In the genomic region with DNA sequence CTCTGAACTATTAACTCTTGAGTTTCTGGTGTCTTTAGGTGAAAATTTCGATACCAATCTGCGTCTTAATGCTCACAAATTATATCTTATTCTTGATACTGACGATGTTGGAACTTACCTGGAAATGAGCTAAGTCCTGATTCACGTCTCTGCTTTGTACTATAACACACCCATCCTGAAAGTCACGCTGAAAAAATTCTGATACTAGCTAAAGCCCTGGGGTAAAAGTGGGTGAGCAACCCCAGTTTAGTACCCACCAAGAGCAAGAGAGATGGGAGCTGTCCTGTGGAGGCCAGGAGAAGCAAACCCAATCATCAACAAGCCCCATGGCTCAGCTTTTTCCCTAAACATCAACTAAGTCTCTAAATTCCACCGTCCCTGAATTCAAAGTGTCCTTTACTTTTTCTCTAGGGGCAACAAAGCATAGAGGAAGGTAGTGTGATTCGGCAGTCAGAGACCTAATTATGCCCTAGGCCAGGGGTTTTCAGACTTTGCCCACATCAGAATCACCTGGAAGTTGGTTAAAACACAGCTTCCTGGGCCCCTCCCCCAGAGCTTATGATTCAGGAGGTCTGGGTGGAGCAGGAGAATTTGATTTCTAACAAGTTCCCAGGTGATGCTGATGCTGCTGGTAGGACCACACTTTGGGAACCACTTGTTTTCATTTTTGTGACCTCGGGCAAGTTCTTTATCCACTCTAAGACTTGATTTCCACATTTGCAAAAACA, we compare ENCODE assay signal across 16 cellular contexts.
DNase-seq lines count a peak whose midpoint lies in the region; ATAC-seq and TF ChIP-seq lines count a peak whose summit lies in the region.
"Had no signal": no experiment of that assay in that cellular context is flagged by ENCODE, and none has a peak within 500 bp of the region (broad histone marks: within the 10 kb centered on the region; RNA-seq: fewer than 3 reads in every experiment).

No MANE protein-coding gene starts in this region.

- H4K20me1 ChIP-seq in OCI-LY7 (ENCODE audit: insufficient read depth, low read length) (no peaks in the 10 kb centered on the region), osteoblast (ENCODE audit: insufficient read depth, low read length) (peaks cover 2% of the 10 kb centered on the region)

- H3K4me3 ChIP-seq in OCI-LY7 (ENCODE audit: low read depth, low read length, poor library complexity, severe bottlenecking) (no peak overlapping the region), osteoblast (ENCODE audit: insufficient read depth, low read length) (no peak overlapping the region)
- H3K4me3 ChIP-seq: SJCRH30 had no signal

- H3K27ac ChIP-seq in OCI-LY7 (ENCODE audit: low read depth, low read length, poor library complexity, severe bottlenecking) (peak overlapping the region; percentile 0), epithelial cell of prostate (peak overlapping the region; percentile 94), osteoblast (ENCODE audit: low read depth, low read length) (no peak overlapping the region)
- H3K27ac ChIP-seq: KMS-11, SJCRH30 had no signal

- TF ChIP-seq CTCF in OCI-LY7 (conservative IDR thresholded peaks at IDR 0.05; ENCODE audit: low read length) (no peak), glutamatergic neuron (IDR thresholded peaks at IDR 0.05; ENCODE audit: partially characterized antibody, unreplicated experiment) (no peak), osteoblast (IDR thresholded peaks at IDR 0.05; ENCODE audit: extremely low read depth, low read depth, low read length) (no peak)

- peak overlapping the region; percentile 59 for H3K27ac Mint-ChIP-seq in stimulated activated memory B cell treated with anti-CD40 and anti-IgM and Interleukin-4, amounts not matched to agents 10 μg/mL and 1 μg/mL and 100 μg/mL, for 72 hours
- H3K27ac Mint-ChIP-seq in glutamatergic neuron (ENCODE audit: unreplicated experiment) = no peak overlapping the region
- H3K27ac Mint-ChIP-seq: CD8-positive, alpha-beta T cell had no signal

- H3K27me3 Mint-ChIP-seq in stimulated activated memory B cell treated with anti-CD40 and anti-IgM and Interleukin-4, amounts not matched to agents 10 μg/mL and 1 μg/mL and 100 μg/mL, for 72 hours = no peaks in the 10 kb centered on the region
- H3K27me3 Mint-ChIP-seq in glutamatergic neuron (ENCODE audit: unreplicated experiment) = no peaks in the 10 kb centered on the region

- POLR2A ChIA-PET in OCI-LY7 (lab: Charles Lee) = interaction anchor here (0.6 to 2.8 kb wide), 11 partner anchors 9 to 61 kb away, joined by 3 to 19 read pairs (median 4); no protein-coding TSS in a partner anchor

- no peaks in the 10 kb centered on the region for H3K27me3 ChIP-seq in osteoblast (ENCODE audit: insufficient read depth, low read length)
- H3K27me3 ChIP-seq: SJCRH30 had no signal

- H3K4me1 ChIP-seq in OCI-LY7 (ENCODE audit: insufficient read depth, low read length, poor library complexity, severe bottlenecking) (peaks cover 75% of the 10 kb centered on the region), osteoblast (ENCODE audit: insufficient read depth, low read length) (no peaks in the 10 kb centered on the region)
- H3K4me1 ChIP-seq: SJCRH30 had no signal

- intact Hi-C loops in OCI-LY7 (cut with micrococcal nuclease; ENCODE audit: unreplicated experiment) = no loop called here

- H3K79me2 ChIP-seq in OCI-LY7 (ENCODE audit: insufficient read depth, low read depth, low read length) (peaks cover 97% of the 10 kb centered on the region), osteoblast (ENCODE audit: insufficient read depth, low read length) (no peaks in the 10 kb centered on the region)

- H3K36me3 ChIP-seq in OCI-LY7 (ENCODE audit: insufficient read depth, low read length) = peaks cover 70% of the 10 kb centered on the region
- no peaks in the 10 kb centered on the region for H3K36me3 ChIP-seq in osteoblast (ENCODE audit: insufficient read depth, low read length)
- H3K36me3 ChIP-seq: SJCRH30 had no signal

- H2AFZ ChIP-seq in OCI-LY7 (ENCODE audit: low read length) = no peak overlapping the region
- no peak overlapping the region for H2AFZ ChIP-seq in osteoblast (ENCODE audit: low read length)

- peaks cover 34% of the 10 kb centered on the region for H3K36me3 Mint-ChIP-seq in stimulated activated memory B cell treated with anti-CD40 and anti-IgM and Interleukin-4, amounts not matched to agents 10 μg/mL and 1 μg/mL and 100 μg/mL, for 72 hours
- H3K36me3 Mint-ChIP-seq in glutamatergic neuron (ENCODE audit: unreplicated experiment) = no peaks in the 10 kb centered on the region
- H3K36me3 Mint-ChIP-seq: CD8-positive, alpha-beta T cell had no signal

- no peaks in the 10 kb centered on the region for H3K9me3 Mint-ChIP-seq in stimulated activated memory B cell treated with anti-CD40 and anti-IgM and Interleukin-4, amounts not matched to agents 10 μg/mL and 1 μg/mL and 100 μg/mL, for 72 hours
- H3K9me3 Mint-ChIP-seq in glutamatergic neuron (ENCODE audit: unreplicated experiment) = no peaks in the 10 kb centered on the region
- H3K9me3 Mint-ChIP-seq: CD8-positive, alpha-beta T cell; H9 had no signal

- DNase-seq in HPDE6-E6E7 (ENCODE audit: extremely low spot score) (peak; percentile 10), OCI-LY7 (ENCODE audit: low spot score) (no peak), epithelial cell of prostate (ENCODE audit: low read depth, low spot score) (no peak), glutamatergic neuron (no peak), osteoblast (ENCODE audit: insufficient read length, low spot score, missing footprints) (no peak)
- DNase-seq: CD8-positive, alpha-beta T cell; H9; MM.1S; NCI-H1105 treated with DMSO at 0.1 percent for 48 hours; NCI-H1930; NCI-H2171 treated with DMSO at 0.1 percent for 48 hours; NCI-H510A; SJCRH30 had no signal

- H3K4me2 ChIP-seq in OCI-LY7 (ENCODE audit: low read length) (peak overlapping the region; percentile 28), osteoblast (ENCODE audit: insufficient read depth, low read length) (no peak overlapping the region)
- H3K4me2 ChIP-seq: KMS-11 had no signal

- CTCF ChIA-PET in OCI-LY7 (lab: Charles Lee; ENCODE audit: unreplicated experiment) = no interaction called here

- ATAC-seq in stimulated activated memory B cell treated with anti-CD40 and anti-IgM and Interleukin-4, amounts not matched to agents 10 μg/mL and 1 μg/mL and 100 μg/mL, for 72 hours = no peak
- no peak for ATAC-seq in GM18520 (IDR thresholded peaks at IDR 0.05; ENCODE audit: unreplicated experiment)
- ATAC-seq: CD8-positive, alpha-beta T cell had no signal

- H3K9me3 ChIP-seq in OCI-LY7 (ENCODE audit: low read length) (peaks cover 9% of the 10 kb centered on the region; the same call in 1 of the 2 replicates), osteoblast (ENCODE audit: low read depth, low read length) (no peaks in the 10 kb centered on the region)
- H3K9me3 ChIP-seq: SJCRH30 had no signal

- H3K4me1 Mint-ChIP-seq in stimulated activated memory B cell treated with anti-CD40 and anti-IgM and Interleukin-4, amounts not matched to agents 10 μg/mL and 1 μg/mL and 100 μg/mL, for 72 hours = peaks cover 83% of the 10 kb centered on the region
- no peaks in the 10 kb centered on the region for H3K4me1 Mint-ChIP-seq in glutamatergic neuron (ENCODE audit: low read depth, unreplicated experiment)

- no peaks in the 10 kb centered on the region for H3K9me2 ChIP-seq in OCI-LY7 (ENCODE audit: insufficient read depth, low read length)

- no peak overlapping the region for H3K4me3 Mint-ChIP-seq in stimulated activated memory B cell treated with anti-CD40 and anti-IgM and Interleukin-4, amounts not matched to agents 10 μg/mL and 1 μg/mL and 100 μg/mL, for 72 hours
- H3K4me3 Mint-ChIP-seq in glutamatergic neuron (ENCODE audit: unreplicated experiment) = no peak overlapping the region
- H3K4me3 Mint-ChIP-seq: CD8-positive, alpha-beta T cell; H9 had no signal

- BruUV-seq in OCI-LY7 (replicated peaks; lab: Mats Ljungman, UMichigan) = no TSS peak
